8 cellular contexts compared by ENCODE assay signal in the genomic region with DNA sequence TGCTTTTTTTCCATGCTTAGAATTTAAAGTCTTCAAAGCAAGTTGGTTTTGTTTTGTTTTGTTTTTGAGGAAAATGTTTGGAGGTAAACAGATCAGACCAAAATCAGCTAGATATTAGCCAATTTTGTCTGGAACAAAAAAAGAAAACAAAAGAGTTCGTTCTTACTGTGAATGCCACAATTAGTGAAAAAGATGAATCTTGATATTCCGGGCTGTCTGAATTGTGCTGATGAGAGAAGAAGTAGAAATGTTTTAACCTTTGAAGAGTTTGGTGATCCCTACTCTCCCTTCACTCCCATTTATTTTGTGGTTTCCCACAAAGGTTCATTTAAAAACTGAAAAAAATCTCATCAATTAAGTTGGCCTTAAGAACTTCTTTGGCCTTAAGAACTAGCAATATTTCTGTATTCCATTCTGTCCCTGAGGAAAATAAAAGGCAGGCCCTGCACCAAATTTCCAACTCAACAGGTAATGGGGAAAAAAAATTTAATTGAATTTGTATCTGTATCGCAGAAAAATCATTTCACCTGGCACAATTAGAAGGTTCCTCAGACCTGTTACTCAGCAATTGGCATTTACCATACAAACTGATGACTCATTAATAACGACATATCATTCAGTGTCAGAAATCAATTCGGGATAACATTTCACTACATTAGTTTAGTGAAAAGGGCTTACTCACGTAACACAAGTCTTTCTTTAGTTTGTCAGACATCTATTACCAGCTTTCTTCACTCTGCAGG. TPM values are rescaled to one million over a fixed set of nuclear protein-coding genes. Genes with fewer than 3 reads are reported as not detected.
DNase-seq lines count a peak whose midpoint lies in the region; ATAC-seq and TF ChIP-seq lines count a peak whose summit lies in the region.

No MANE protein-coding gene starts in this region.

- peaks cover 0 to 3% (median 0%) of the 10 kb centered on the region in 3 donors for H3K36me3 Mint-ChIP-seq in naive thymus-derived CD8-positive, alpha-beta T cell
- H3K36me3 Mint-ChIP-seq in endothelial cell (ENCODE audit: low read depth, unreplicated experiment), result no peaks in the 10 kb centered on the region

- H3K27ac Mint-ChIP-seq in naive thymus-derived CD8-positive, alpha-beta T cell, result peak overlapping the region; percentile 97 to 100 (median 98)
- H3K27ac Mint-ChIP-seq in endothelial cell (ENCODE audit: unreplicated experiment), result no peak overlapping the region

- POLR2A ChIA-PET in naive thymus-derived CD8-positive, alpha-beta T cell (lab: Charles Lee), result interaction anchor here (1.2 to 2.0 kb wide), 4 partner anchors 89 to 121 kb away, joined by 5 to 27 read pairs (median 9); partner anchors contain the start of genes GLIPR1 and KRR1
- POLR2A ChIA-PET in GM10248 (lab: Yijun Ruan, JAX), result interaction anchor here (1.0 kb wide), 1 partner anchor 94 kb away, joined by 3 read pairs; no protein-coding TSS in a partner anchor

- H3K4me3 Mint-ChIP-seq in naive thymus-derived CD8-positive, alpha-beta T cell, result peak overlapping the region; percentile 90 to 97 (median 94)
- no peak overlapping the region for H3K4me3 Mint-ChIP-seq in endothelial cell (ENCODE audit: unreplicated experiment)

- H3K9me3 Mint-ChIP-seq in naive thymus-derived CD8-positive, alpha-beta T cell, result no peaks in the 10 kb centered on the region
- H3K9me3 Mint-ChIP-seq in endothelial cell (ENCODE audit: unreplicated experiment), result no peaks in the 10 kb centered on the region

- TF ChIP-seq CTCF in GM12865 (IDR thresholded peaks at IDR 0.05; ENCODE audit: insufficient read depth, low read depth, low read length, missing control alignments) (no peak), endothelial cell (IDR thresholded peaks at IDR 0.05; ENCODE audit: unreplicated experiment) (no peak), GM10248 (IDR thresholded peaks at IDR 0.05; ENCODE audit: control extremely low read depth, extremely low read depth, low read depth, missing control alignments) (no peak)

- no peak for DNase-seq in GM12865 (ENCODE audit: low read depth)
- peak; percentile 51 for DNase-seq in cerebellar cortex (ENCODE audit: low spot score)
- peak in 1 of 10 donors; percentile 9 for DNase-seq in naive thymus-derived CD8-positive, alpha-beta T cell
- DNase-seq in SIG-M5 (lab: John Stamatoyannopoulos, UW), result no peak
- no peak for DNase-seq in endothelial cell (ENCODE audit: low spot score)
- no peak for DNase-seq in GM10248 (ENCODE audit: extremely low spot score)

- CTCF ChIA-PET in GM10248 (lab: Yijun Ruan, JAX), result interaction anchor here (1.0 to 2.2 kb wide), 16 partner anchors 10 to 630 kb away, joined by 3 to 23 read pairs (median 7); partner anchors contain the start of genes CAPS2, GLIPR1 and KRR1

- peaks cover 12 to 51% (median 33%) of the 10 kb centered on the region in 4 donors for H3K4me1 Mint-ChIP-seq in naive thymus-derived CD8-positive, alpha-beta T cell
- peaks cover 4% of the 10 kb centered on the region for H3K4me1 Mint-ChIP-seq in endothelial cell (ENCODE audit: unreplicated experiment)

- ATAC-seq in HG03432 (IDR thresholded peaks at IDR 0.05; ENCODE audit: unreplicated experiment) (peak; percentile 2), HG03175 (IDR thresholded peaks at IDR 0.05; ENCODE audit: unreplicated experiment) (no peak)
- ATAC-seq in naive thymus-derived CD8-positive, alpha-beta T cell, result no peak

- no peaks in the 10 kb centered on the region for H3K27me3 Mint-ChIP-seq in naive thymus-derived CD8-positive, alpha-beta T cell
- no peaks in the 10 kb centered on the region for H3K27me3 Mint-ChIP-seq in endothelial cell (ENCODE audit: unreplicated experiment)

- peak overlapping the region; percentile 87 for H3K4me3 ChIP-seq in GM12865 (ENCODE audit: low read depth, low read length)

RNA-seq across cellular contexts. Expression of gene GLIPR1L2, which starts 0.6 kb away (rescaled TPM):
- 1 to 10 TPM in 1 of 2 experiments, under 1 TPM in 1; 0.91 to 1.2 TPM for total RNA-seq in naive thymus-derived CD8-positive, alpha-beta T cell
- polyA plus RNA-seq in naive thymus-derived CD8-positive, alpha-beta T cell, result 1 to 10 TPM; 1.1 to 3.2 (median 1.4) TPM
- total RNA-seq in endothelial cell (ENCODE audit: unreplicated experiment), result 0.26 TPM

RNA-seq across cellular contexts. Expression of gene GLIPR1L1, which starts 55.9 kb away (rescaled TPM):
- total RNA-seq in naive thymus-derived CD8-positive, alpha-beta T cell, result not detected
- polyA plus RNA-seq in naive thymus-derived CD8-positive, alpha-beta T cell, result not detected
- total RNA-seq in endothelial cell (ENCODE audit: unreplicated experiment), result not detected
